9 cellular contexts compared by ENCODE assay signal in the genomic region with DNA sequence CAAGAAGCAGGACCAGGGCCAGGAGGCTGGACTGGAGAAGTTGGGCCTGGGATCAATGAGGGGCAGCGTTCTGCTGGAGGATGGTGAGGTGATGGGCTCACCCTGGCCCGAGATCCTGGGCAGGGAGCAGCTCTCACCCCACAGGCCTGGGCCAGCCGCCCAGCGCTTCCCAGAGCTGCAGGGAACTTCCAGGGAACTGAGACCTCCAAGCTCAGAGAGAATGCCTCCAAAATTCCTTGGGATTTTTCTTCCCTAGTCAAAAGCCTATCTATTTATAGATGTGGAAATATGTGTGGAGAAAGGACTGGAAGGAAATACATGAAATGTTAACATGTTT.
DNase-seq lines count a peak whose midpoint lies in the region; ATAC-seq lines count a peak whose summit lies in the region.
"Had no signal": no experiment of that assay in that cellular context is flagged by ENCODE, and none has a peak within 500 bp of the region (broad histone marks: within the 10 kb centered on the region; RNA-seq: fewer than 3 reads in every experiment).

No MANE protein-coding gene starts in this region.

- H2AFZ ChIP-seq in mesenchymal stem cell (ENCODE audit: low read depth, low read length), result no peak overlapping the region

- peak overlapping the region; percentile 91 for H2BK15ac ChIP-seq in mesenchymal stem cell (ENCODE audit: low read depth, poor library complexity, severe bottlenecking)

- peak overlapping the region; percentile 92 for H3K27ac ChIP-seq in mesenchymal stem cell (ENCODE audit: low read length, poor library complexity, severe bottlenecking)

- 61% methylated on average over 4 of the region's 4 CpGs for WGBS in mesenchymal stem cell

- peaks cover 18% of the 10 kb centered on the region for H3K27me3 Mint-ChIP-seq in stimulated activated naive CD8-positive, alpha-beta T cell treated with anti-CD3 and anti-CD28 coated beads, Interleukin-15, Interleukin-2, amounts not matched to agents 100 ng/mL and 50 ng/mL, for 24 hours

- no peaks in the 10 kb centered on the region for H3K36me3 ChIP-seq in mesenchymal stem cell (ENCODE audit: control insufficient read depth in 1 of 2, insufficient read depth in 2 of 2, low read depth in 1 of 2, low read length in 2 of 2)

- peaks cover 62% of the 10 kb centered on the region for H3K4me1 Mint-ChIP-seq in stimulated activated naive CD8-positive, alpha-beta T cell treated with anti-CD3 and anti-CD28 coated beads, Interleukin-15, Interleukin-2, amounts not matched to agents 100 ng/mL and 50 ng/mL, for 24 hours (ENCODE audit: low read depth)

- H3K18ac ChIP-seq in mesenchymal stem cell (ENCODE audit: low read depth in 1 of 2, low read length in 2 of 2), result peak overlapping the region; percentile 23 to 81

- H3K9me3 Mint-ChIP-seq in stimulated activated naive CD8-positive, alpha-beta T cell treated with anti-CD3 and anti-CD28 coated beads, Interleukin-15, Interleukin-2, amounts not matched to agents 100 ng/mL and 50 ng/mL, for 24 hours, result peaks cover 4% of the 10 kb centered on the region

- peaks cover 24% of the 10 kb centered on the region for H3K4me1 ChIP-seq in mesenchymal stem cell (ENCODE audit: control insufficient read depth, insufficient read depth, low read depth, low read length)

- peak overlapping the region; percentile 5 to 90 for H3K4ac ChIP-seq in mesenchymal stem cell (ENCODE audit: low read depth in 1 of 2, low read length in 2 of 2)

- DNase-seq in stimulated activated naive CD8-positive, alpha-beta T cell treated with anti-CD3 and anti-CD28 coated beads, Interleukin-15, Interleukin-2, amounts not matched to agents 100 U/mL and 50 U/mL, for 24 hours, result no peak
- DNase-seq in amniotic epithelial cell (ENCODE audit: low read depth) (peak; percentile 66), mesenchymal stem cell (peak; percentile 88), GM19240 (ENCODE audit: insufficient read length, low spot score) (no peak), cortex of kidney (lab: John Stamatoyannopoulos, UW) (no peak), HT-29 (ENCODE audit: low spot score) (no peak)
- DNase-seq: NCI-H2081 had no signal

- H4K91ac ChIP-seq in mesenchymal stem cell (ENCODE audit: low read length), result peak overlapping the region; percentile 22

- no peak for ATAC-seq in stimulated activated naive CD8-positive, alpha-beta T cell treated with anti-CD3 and anti-CD28 coated beads, Interleukin-15, Interleukin-2, amounts not matched to agents 100 U/mL and 50 U/mL, for 24 hours
- no peak for ATAC-seq in HG03097 (IDR thresholded peaks at IDR 0.05; ENCODE audit: low FRiP score, unreplicated experiment)

- H3K27ac Mint-ChIP-seq in stimulated activated naive CD8-positive, alpha-beta T cell treated with anti-CD3 and anti-CD28 coated beads, Interleukin-15, Interleukin-2, amounts not matched to agents 100 ng/mL and 50 ng/mL, for 24 hours, result peak overlapping the region; percentile 65

- H3K9me3 ChIP-seq in mesenchymal stem cell (ENCODE audit: control insufficient read depth, low read length), result no peaks in the 10 kb centered on the region

- H3K4me2 ChIP-seq in mesenchymal stem cell (ENCODE audit: low read length, poor library complexity, severe bottlenecking), result no peak overlapping the region

- H3K4me3 Mint-ChIP-seq in stimulated activated naive CD8-positive, alpha-beta T cell treated with anti-CD3 and anti-CD28 coated beads, Interleukin-15, Interleukin-2, amounts not matched to agents 100 ng/mL and 50 ng/mL, for 24 hours, result peak overlapping the region; percentile 26

- peak overlapping the region in 1 of 2 experiments; percentile 13 for H3K14ac ChIP-seq in mesenchymal stem cell (ENCODE audit: low read length in 2 of 2)

- peak overlapping the region; percentile 94 for H2BK120ac ChIP-seq in mesenchymal stem cell (ENCODE audit: low read depth, low read length)

- H3K79me1 ChIP-seq in mesenchymal stem cell (replicated peaks; ENCODE audit: low read length, poor library complexity, severe bottlenecking), result no peaks in the 10 kb centered on the region

- peaks cover 5% of the 10 kb centered on the region for H3K36me3 Mint-ChIP-seq in stimulated activated naive CD8-positive, alpha-beta T cell treated with anti-CD3 and anti-CD28 coated beads, Interleukin-15, Interleukin-2, amounts not matched to agents 100 ng/mL and 50 ng/mL, for 24 hours (ENCODE audit: low read depth)

- H3K27me3 ChIP-seq in mesenchymal stem cell (ENCODE audit: control insufficient read depth in 1 of 2, insufficient read depth in 1 of 2, low read length in 2 of 2), result peaks cover 0 to 16% of the 10 kb centered on the region in 2 experiments

- H2BK5ac ChIP-seq in mesenchymal stem cell (ENCODE audit: low read depth, low read length, poor library complexity, severe bottlenecking), result peak overlapping the region; percentile 34

- H2BK12ac ChIP-seq in mesenchymal stem cell (ENCODE audit: low read length in 2 of 2), result peak overlapping the region; percentile 33 to 90

- peak overlapping the region; percentile 41 for H3K9ac ChIP-seq in mesenchymal stem cell (ENCODE audit: low read length)

- H3K4me3 ChIP-seq in mesenchymal stem cell (ENCODE audit: insufficient read depth in 1 of 2, low read depth in 1 of 2, low read length in 2 of 2), result peak overlapping the region in 1 of 2 experiments; percentile 61

- peak overlapping the region; percentile 14 for H4K8ac ChIP-seq in mesenchymal stem cell (ENCODE audit: low read length)

- H3K23ac ChIP-seq in mesenchymal stem cell (ENCODE audit: low read length in 2 of 2), result peak overlapping the region in 1 of 2 experiments; percentile 57

- H2AK5ac ChIP-seq in mesenchymal stem cell (ENCODE audit: low read length, severe bottlenecking), result peak overlapping the region; percentile 54

Comparison
In these comparisons a context has a peak if more than half of its experiments do, and no peak if none do; other contexts are left out.
1. DNase-seq: peak in amniotic epithelial cell (single experiment) and mesenchymal stem cell (single experiment); none in stimulated activated naive CD8-positive, alpha-beta T cell treated with anti-CD3 and anti-CD28 coated beads, Interleukin-15, Interleukin-2, amounts not matched to agents 100 U/mL and 50 U/mL, for 24 hours (single experiment), GM19240 (single experiment), cortex of kidney (single experiment) and HT-29 (single experiment).